In the genomic region with DNA sequence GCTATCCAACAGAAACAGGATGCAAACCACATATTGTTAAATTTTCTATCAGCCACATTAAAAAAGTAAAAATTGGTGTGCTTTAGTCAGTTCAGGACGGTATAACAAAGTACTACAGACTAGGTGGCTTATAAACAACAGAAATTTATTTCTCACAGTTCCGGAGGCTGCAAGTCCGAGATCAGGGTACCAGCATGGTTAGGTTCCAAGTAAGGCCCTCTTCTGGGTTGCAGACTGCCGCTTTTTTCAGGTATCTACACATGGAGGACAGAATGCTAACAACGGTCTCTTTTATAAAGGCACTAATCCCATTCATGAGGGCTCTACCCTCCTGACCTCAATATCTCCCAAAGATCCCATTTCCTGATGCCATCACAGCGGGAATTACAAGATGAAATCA, we compare ENCODE assay signal across 17 cellular contexts. TPM values are rescaled to one million over a fixed set of nuclear protein-coding genes. Genes with fewer than 3 reads are reported as not detected.
A peak's percentile ranks its signal among the peaks of the same experiment; 100 is the strongest.
DNase-seq lines count a peak whose midpoint lies in the region; ATAC-seq and TF ChIP-seq lines count a peak whose summit lies in the region.
"Had no signal": no experiment of that assay in that cellular context is flagged by ENCODE, and none has a peak within 500 bp of the region (broad histone marks: within the 10 kb centered on the region; RNA-seq: fewer than 3 reads in every experiment).

No MANE protein-coding gene starts in this region.

- H3K9me3 ChIP-seq in iPS-18a (ENCODE audit: control insufficient read depth, low read depth, low read length): no peaks in the 10 kb centered on the region
- H3K9me3 ChIP-seq in vagina: no peaks in the 10 kb centered on the region

- in situ Hi-C loops in SK-MEL-5 (cut with HindIII; ENCODE audit: low pct_unique_long_range_greater_than_20kb, low sequenced_read_pairs): no loop called here

- ATAC-seq in stimulated activated effector memory CD8-positive, alpha-beta T cell treated with anti-CD3 and anti-CD28 coated beads, Interleukin-12 subunit alpha, Interleukin-12 subunit beta, amount 100 ng/mL, for 72 hours: no peak
- ATAC-seq: PC-3 had no signal

- H3K9ac ChIP-seq in iPS-18a (ENCODE audit: low read length): no peak overlapping the region

- no peaks in the 10 kb centered on the region for H3K27me3 ChIP-seq in iPS-18a (ENCODE audit: control insufficient read depth, insufficient read depth, low read length)
- H3K27me3 ChIP-seq in vagina: no peaks in the 10 kb centered on the region

- H3K9me3 Mint-ChIP-seq in activated naive CD4-positive, alpha-beta T cell treated with anti-CD3 and anti-CD28 coated beads, Interleukin-2, amount 50 U/mL, for 24 hours: no peaks in the 10 kb centered on the region
- H3K9me3 Mint-ChIP-seq in stimulated activated effector memory CD8-positive, alpha-beta T cell treated with anti-CD3 and anti-CD28 coated beads, Interleukin-12 subunit alpha, Interleukin-12 subunit beta, amount 100 ng/mL, for 72 hours: no peaks in the 10 kb centered on the region

- DNase-seq in activated naive CD4-positive, alpha-beta T cell treated with Interleukin-2 at 50 U/mL for 16 hours: no peak
- peak; percentile 12 for DNase-seq in SK-MEL-5 (ENCODE audit: low read depth, low spot score)
- DNase-seq in stimulated activated effector memory CD8-positive, alpha-beta T cell treated with anti-CD3 and anti-CD28 coated beads, Interleukin-12 subunit alpha, Interleukin-12 subunit beta, amount 100 ng/mL, for 72 hours (ENCODE audit: low spot score in 2 of 2): no peak
- no peak for DNase-seq in HuH-7.5 (ENCODE audit: low spot score)
- no peak for DNase-seq in vagina (ENCODE audit: extremely low spot score in 2 of 2)
- DNase-seq: ACHN, C1 segment of cervical spinal cord, DMS79, KBM-7, NCI-H1694 treated with DMSO at 0.1 percent for 48 hours, NCI-H226, NCI-H526, PC-3, RPMI8226, SHP77 treated with DMSO at 0.1 percent for 48 hours had no signal

- TF ChIP-seq POLR2A in vagina (IDR thresholded peaks at IDR 0.05): no peak

- no peak for TF ChIP-seq CTCF in vagina (IDR thresholded peaks at IDR 0.05)

- H3K4me1 Mint-ChIP-seq in activated naive CD4-positive, alpha-beta T cell treated with anti-CD3 and anti-CD28 coated beads, Interleukin-2, amount 50 U/mL, for 24 hours: peaks cover 97% of the 10 kb centered on the region
- peaks cover 81% of the 10 kb centered on the region for H3K4me1 Mint-ChIP-seq in stimulated activated effector memory CD8-positive, alpha-beta T cell treated with anti-CD3 and anti-CD28 coated beads, Interleukin-12 subunit alpha, Interleukin-12 subunit beta, amount 100 ng/mL, for 72 hours

- peaks cover 63% of the 10 kb centered on the region for H3K4me1 ChIP-seq in iPS-18a (ENCODE audit: control insufficient read depth, low read depth, low read length)
- H3K4me1 ChIP-seq in vagina: peaks cover 43% of the 10 kb centered on the region

- intact Hi-C loops in vagina (cut with DNase I): no loop called here

- no peak overlapping the region for H3K27ac ChIP-seq in iPS-18a (ENCODE audit: low read length)
- no peak overlapping the region for H3K27ac ChIP-seq in vagina

- peak overlapping the region; percentile 60 for H3K27ac Mint-ChIP-seq in activated naive CD4-positive, alpha-beta T cell treated with anti-CD3 and anti-CD28 coated beads, Interleukin-2, amount 50 U/mL, for 24 hours
- peak overlapping the region; percentile 67 for H3K27ac Mint-ChIP-seq in stimulated activated effector memory CD8-positive, alpha-beta T cell treated with anti-CD3 and anti-CD28 coated beads, Interleukin-12 subunit alpha, Interleukin-12 subunit beta, amount 100 ng/mL, for 72 hours

- peaks cover 7% of the 10 kb centered on the region for H3K36me3 Mint-ChIP-seq in activated naive CD4-positive, alpha-beta T cell treated with anti-CD3 and anti-CD28 coated beads, Interleukin-2, amount 50 U/mL, for 24 hours
- H3K36me3 Mint-ChIP-seq in stimulated activated effector memory CD8-positive, alpha-beta T cell treated with anti-CD3 and anti-CD28 coated beads, Interleukin-12 subunit alpha, Interleukin-12 subunit beta, amount 100 ng/mL, for 72 hours: peaks cover 62% of the 10 kb centered on the region

- H3K4me3 ChIP-seq in iPS-18a (ENCODE audit: low read length) (peak overlapping the region; percentile 41), vagina (no peak overlapping the region)

- H3K36me3 ChIP-seq in iPS-18a (ENCODE audit: control insufficient read depth, low read depth, low read length) (no peaks in the 10 kb centered on the region), vagina (no peaks in the 10 kb centered on the region)

- H3K27me3 Mint-ChIP-seq in activated naive CD4-positive, alpha-beta T cell treated with anti-CD3 and anti-CD28 coated beads, Interleukin-2, amount 50 U/mL, for 24 hours: no peaks in the 10 kb centered on the region

- H3K4me3 Mint-ChIP-seq in activated naive CD4-positive, alpha-beta T cell treated with anti-CD3 and anti-CD28 coated beads, Interleukin-2, amount 50 U/mL, for 24 hours: no peak overlapping the region
- H3K4me3 Mint-ChIP-seq in stimulated activated effector memory CD8-positive, alpha-beta T cell treated with anti-CD3 and anti-CD28 coated beads, Interleukin-12 subunit alpha, Interleukin-12 subunit beta, amount 100 ng/mL, for 72 hours: peak overlapping the region; percentile 58

RNA-seq across cellular contexts. Expression of a gene that starts 10.5 kb away (rescaled TPM):
- total RNA-seq in SK-MEL-5 (2014; rRNA removed; shearing (Covaris generic)): 96.0 and 105 TPM in 2 replicates
- polyA plus RNA-seq in SK-MEL-5 (2015; cell fraction: cytosol; rRNA removed): 36.8 and 43.4 TPM in 2 replicates
- polyA plus RNA-seq in SK-MEL-5 (2015; cell fraction: nucleus; rRNA removed): 24.7 and 29.6 TPM in 2 replicates
- total RNA-seq in vagina: 28.5 TPM
